6 cellular contexts compared by ENCODE assay signal in genomic region chr19:4313847-4314629, GRCh38. TPM values are rescaled to one million over a fixed set of nuclear protein-coding genes. Genes with fewer than 3 reads are reported as not detected.
"Had no signal": no experiment of that assay in that cellular context is flagged by ENCODE, and none has a peak within 500 bp of the region (broad histone marks: within the 10 kb centered on the region; RNA-seq: fewer than 3 reads in every experiment).

No MANE protein-coding gene starts in this region.

RNA-seq across cellular contexts. Expression of gene FSD1, which starts 9.6 kb away (rescaled TPM):
- total RNA-seq: NCI-H460, Right ventricle myocardium superior had no signal

RNA-seq across cellular contexts. Expression of gene TMIGD2, which starts 11.8 kb away (rescaled TPM):
- total RNA-seq: NCI-H460, PC-3 had no signal

RNA-seq across cellular contexts. Expression of gene SHD, which starts 35.0 kb away (rescaled TPM):
- total RNA-seq: activated CD4-positive, alpha-beta memory T cell treated with anti-CD3 and anti-CD28 coated beads, Interleukin-2, amount 10 ng/mL, durations not matched to agents 7 days and 5 days; activated CD8-positive, alpha-beta memory T cell treated with anti-CD3 and anti-CD28 coated beads, Interleukin-2, amount 10 ng/mL, durations not matched to agents 7 days and 5 days; NCI-H460; Right ventricle myocardium superior; T-helper 2 cell treated with Interferon-gamma antibody and Interleukin-4, amounts not matched to agents 100 ng/mL and 5 ng/mL, for 36 hours had no signal
